8 cellular contexts compared by ENCODE assay signal in the genomic region with DNA sequence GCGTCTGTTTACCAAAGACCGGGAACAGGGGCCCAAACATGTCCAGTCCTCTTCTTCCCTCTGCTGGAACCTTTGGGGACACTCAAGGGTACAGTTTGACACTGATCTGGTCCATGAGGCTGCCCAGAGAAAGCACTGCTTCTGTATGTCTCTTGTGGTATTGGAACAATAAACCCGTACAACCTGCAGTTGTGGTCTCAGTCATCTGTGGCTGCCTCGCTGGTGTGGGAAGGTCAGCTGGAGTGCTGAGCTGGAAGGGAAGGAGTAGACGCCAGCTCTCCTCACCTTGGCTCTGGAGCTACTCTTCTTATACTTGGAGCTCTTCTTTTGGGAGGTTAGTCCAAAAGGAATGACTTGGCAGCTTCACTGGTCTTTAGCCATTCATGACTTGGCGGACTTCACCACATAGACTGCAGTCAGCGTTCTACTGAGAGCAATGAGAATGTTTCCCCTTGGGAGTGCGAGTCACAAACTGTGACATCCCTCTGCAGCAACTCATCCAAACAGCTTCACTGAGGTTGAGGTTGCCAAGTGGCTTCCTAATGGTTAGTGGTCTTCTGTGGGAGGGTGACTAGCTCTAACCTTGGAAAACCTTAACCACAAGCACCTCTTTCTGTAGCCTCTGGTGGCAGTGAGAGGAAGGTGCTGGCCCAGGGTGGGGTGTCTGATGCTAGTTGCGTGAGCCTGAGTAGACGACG.
DNase-seq lines count a peak whose midpoint lies in the region; ATAC-seq and TF ChIP-seq lines count a peak whose summit lies in the region.
"Had no signal": no experiment of that assay in that cellular context is flagged by ENCODE, and none has a peak within 500 bp of the region (broad histone marks: within the 10 kb centered on the region; RNA-seq: fewer than 3 reads in every experiment).

No MANE protein-coding gene starts in this region.

- peaks cover 30% of the 10 kb centered on the region for H3K36me3 ChIP-seq in fibroblast of lung (ENCODE audit: control insufficient read depth, insufficient read depth, low read length)

- no peaks in the 10 kb centered on the region for H4K20me1 ChIP-seq in fibroblast of lung (ENCODE audit: control insufficient read depth, extremely low read depth, insufficient read depth, low read length)

- peak; percentile 10 for DNase-seq in GDM1 (lab: John Stamatoyannopoulos, UW)
- DNase-seq in RKO (ENCODE audit: low spot score) = peak; percentile 74
- DNase-seq in fibroblast of lung (ENCODE audit: low read depth in 2 of 2) = peak; percentile 29 to 77
- DNase-seq in stimulated activated CD8-positive, alpha-beta memory T cell treated with anti-CD3 and anti-CD28 coated beads, Interleukin-15, amount 100 ng/mL, for 48 hours (ENCODE audit: low read depth in 2 of 2) = peak; percentile 46 to 53
- DNase-seq in SHP77 (lab: John Stamatoyannopoulos, UW) = no peak
- DNase-seq in CD1c-positive myeloid dendritic cell (ENCODE audit: extremely low spot score) = no peak
- DNase-seq: kidney glomerular epithelial cell had no signal

- no peak for ATAC-seq in HG03108 (IDR thresholded peaks at IDR 0.05; ENCODE audit: unreplicated experiment)

- no peak overlapping the region for H2AFZ ChIP-seq in fibroblast of lung (ENCODE audit: low read length)

- H3K9ac ChIP-seq in fibroblast of lung (ENCODE audit: insufficient read depth, low read length) = no peak overlapping the region

- H3K4me3 ChIP-seq in fibroblast of lung (replicated peaks in 1 of 4; ENCODE audit: control extremely low read depth in 1 of 4, insufficient read depth in 1 of 4, low read depth in 3 of 4, low read length in 4 of 4) = no peak overlapping the region

- H3K4me2 ChIP-seq in fibroblast of lung (ENCODE audit: extremely low read depth, insufficient read depth, low read length) = no peak overlapping the region

- peak in 1 of 2 donors; percentile 1 for TF ChIP-seq CTCF in fibroblast of lung (conservative IDR thresholded peaks at IDR 0.05 in 1 of 2, IDR thresholded peaks at IDR 0.05 in 1 of 2; ENCODE audit: low read depth in 1 of 2, low read length in 2 of 2)

- no peaks in the 10 kb centered on the region for H3K27me3 ChIP-seq in fibroblast of lung (ENCODE audit: control insufficient read depth, insufficient read depth, low read length)

- no peaks in the 10 kb centered on the region for H3K79me2 ChIP-seq in fibroblast of lung (ENCODE audit: control insufficient read depth, insufficient read depth, low read length)

- H3K27ac ChIP-seq in fibroblast of lung (ENCODE audit: insufficient read depth, low read length) = peak overlapping the region; percentile 37

- peaks cover 8% of the 10 kb centered on the region for H3K4me1 ChIP-seq in fibroblast of lung (ENCODE audit: control insufficient read depth, extremely low read depth, insufficient read depth, low read length)

- no peaks in the 10 kb centered on the region for H3K9me3 ChIP-seq in fibroblast of lung (ENCODE audit: control insufficient read depth, insufficient read depth, low read depth, low read length)

Comparison
In these comparisons a context has a peak if more than half of its experiments do, and no peak if none do; other contexts are left out.
1. DNase-seq: peak in GDM1 (single experiment), RKO (single experiment), fibroblast of lung (2 of 2) and stimulated activated CD8-positive, alpha-beta memory T cell treated with anti-CD3 and anti-CD28 coated beads, Interleukin-15, amount 100 ng/mL, for 48 hours (2 of 2); none in SHP77 (0 of 2) and CD1c-positive myeloid dendritic cell (single experiment).